Comparison of ENCODE assay signal across 18 cellular contexts in genomic region chr15:51085764-51086163, GRCh38. TPM values are rescaled to one million over a fixed set of nuclear protein-coding genes. Genes with fewer than 3 reads are reported as not detected.
DNase-seq lines count a peak whose midpoint lies in the region; TF ChIP-seq lines count a peak whose summit lies in the region.
"Had no signal": no experiment of that assay in that cellular context is flagged by ENCODE, and none has a peak within 500 bp of the region (broad histone marks: within the 10 kb centered on the region; RNA-seq: fewer than 3 reads in every experiment).

No MANE protein-coding gene starts in this region.

- no peak overlapping the region for H3K9ac ChIP-seq in neural progenitor cell
- H3K9ac ChIP-seq: BLaER1 treated with 17β-estradiol and CSF1 and Interleukin-3, amounts not matched to agents 10 nM and 100 nM had no signal

- no peak overlapping the region for H3K4me3 Mint-ChIP-seq in neural progenitor cell
- H3K4me3 Mint-ChIP-seq: CD4-positive, alpha-beta memory T cell had no signal

- H3K4me1 Mint-ChIP-seq in neural progenitor cell = peaks cover 4% of the 10 kb centered on the region
- H3K4me1 Mint-ChIP-seq: CD4-positive, alpha-beta memory T cell had no signal

- no peak overlapping the region for H3K4me2 ChIP-seq in neural progenitor cell
- H3K4me2 ChIP-seq: BLaER1 treated with 17β-estradiol and CSF1 and Interleukin-3, amounts not matched to agents 10 nM and 100 nM had no signal

- TF ChIP-seq POLR2A in uterus (IDR thresholded peaks at IDR 0.05) = no peak

- H3K4me3 ChIP-seq in choroid plexus epithelial cell (ENCODE audit: low read depth, low read length) (no peak overlapping the region), fibroblast of mammary gland (ENCODE audit: control insufficient read depth, low read depth, low read length) (no peak overlapping the region), uterus (no peak overlapping the region), neural progenitor cell (no peak overlapping the region)
- H3K4me3 ChIP-seq: BLaER1 treated with 17β-estradiol and CSF1 and Interleukin-3, amounts not matched to agents 10 nM and 100 nM had no signal

- no peak for TF ChIP-seq CTCF in choroid plexus epithelial cell (conservative IDR thresholded peaks at IDR 0.05; ENCODE audit: low read depth, low read length)
- no peak for TF ChIP-seq CTCF in fibroblast of mammary gland (conservative IDR thresholded peaks at IDR 0.05; ENCODE audit: control insufficient read depth, insufficient read depth, low read depth, low read length)
- TF ChIP-seq CTCF in uterus (IDR thresholded peaks at IDR 0.05) = no peak
- TF ChIP-seq CTCF in neural progenitor cell (IDR thresholded peaks at IDR 0.05) = no peak
- TF ChIP-seq CTCF in GM13976 (IDR thresholded peaks at IDR 0.05; ENCODE audit: borderline replicate concordance, control extremely low read depth, extremely low read depth, insufficient read depth, missing control alignments) = no peak

- intact Hi-C loops in uterus (cut with DNase I; ENCODE audit: low total_unique reads) = no loop called here

- H4K20me1 ChIP-seq in neural progenitor cell (ENCODE audit: low read depth) = peaks cover 2% of the 10 kb centered on the region
- H4K20me1 ChIP-seq: BLaER1 treated with 17β-estradiol and CSF1 and Interleukin-3, amounts not matched to agents 10 nM and 100 nM had no signal

- no peak overlapping the region for H2AFZ ChIP-seq in neural progenitor cell (replicated peaks)

- no peaks in the 10 kb centered on the region for H3K36me3 ChIP-seq in uterus
- H3K36me3 ChIP-seq in neural progenitor cell = no peaks in the 10 kb centered on the region
- H3K36me3 ChIP-seq: BLaER1 treated with 17β-estradiol and CSF1 and Interleukin-3, amounts not matched to agents 10 nM and 100 nM had no signal

- H3K27ac ChIP-seq in uterus (peak overlapping the region; percentile 74 to 98), neural progenitor cell (no peak overlapping the region)
- H3K27ac ChIP-seq: BLaER1 treated with 17β-estradiol and CSF1 and Interleukin-3, amounts not matched to agents 10 nM and 100 nM had no signal

- peak; percentile 41 for DNase-seq in amniotic epithelial cell (ENCODE audit: low read depth)
- peak; percentile 65 for DNase-seq in choroid plexus epithelial cell (ENCODE audit: low read depth)
- DNase-seq in fibroblast of mammary gland (ENCODE audit: low read depth) = peak; percentile 54
- no peak for DNase-seq in uterus
- DNase-seq in neural progenitor cell (ENCODE audit: low spot score) = no peak
- DNase-seq in GM13976 (ENCODE audit: low spot score) = no peak
- no peak for DNase-seq in putamen (ENCODE audit: low spot score)
- DNase-seq: Caco-2; CD4-positive, alpha-beta memory T cell; DMS 273 treated with DMSO at 0.1 percent for 48 hours; MV-4-11; NCI-H1105 treated with DMSO at 0.1 percent for 48 hours; NCI-H2081; NCI-H2171 treated with DMSO at 0.1 percent for 48 hours; NCI-H524 treated with DMSO at 0.1 percent for 48 hours; NCI-H82 had no signal

- H3K79me2 ChIP-seq in neural progenitor cell (ENCODE audit: low read depth) = no peaks in the 10 kb centered on the region

- H3K9me3 Mint-ChIP-seq in neural progenitor cell = no peaks in the 10 kb centered on the region

- H3K4me1 ChIP-seq in uterus (peaks cover 4 to 5% of the 10 kb centered on the region in 2 donors), neural progenitor cell (no peaks in the 10 kb centered on the region)
- H3K4me1 ChIP-seq: Caco-2 had no signal

- peaks cover 12% of the 10 kb centered on the region for H3K27me3 Mint-ChIP-seq in neural progenitor cell (ENCODE audit: insufficient read depth, low read depth)

- H3F3A ChIP-seq in neural progenitor cell (ENCODE audit: low read depth) = no peaks in the 10 kb centered on the region

- no peaks in the 10 kb centered on the region for H3K36me3 Mint-ChIP-seq in neural progenitor cell
- H3K36me3 Mint-ChIP-seq: CD4-positive, alpha-beta memory T cell had no signal

- in situ Hi-C loops in GM13976 (cut with MboI; ENCODE audit: low sequenced_read_pairs, unreplicated experiment) = no loop called here

- H3K27ac Mint-ChIP-seq in neural progenitor cell = no peak overlapping the region
- H3K27ac Mint-ChIP-seq: CD4-positive, alpha-beta memory T cell had no signal

- H3K9me3 ChIP-seq in uterus (no peaks in the 10 kb centered on the region), neural progenitor cell (ENCODE audit: low read depth) (no peaks in the 10 kb centered on the region)
- H3K9me3 ChIP-seq: BLaER1 treated with 17β-estradiol and CSF1 and Interleukin-3, amounts not matched to agents 10 nM and 100 nM; Caco-2 had no signal

- H3K27me3 ChIP-seq in uterus = no peaks in the 10 kb centered on the region
- H3K27me3 ChIP-seq in neural progenitor cell = peaks cover 19% of the 10 kb centered on the region

RNA-seq across cellular contexts. Expression of gene TNFAIP8L3, which starts 8.9 kb away (rescaled TPM):
- total RNA-seq in uterus = 100 to 1,000 TPM in 1 of 4 donors, 10 to 100 TPM in 3; 20.0 to 173 (median 43.2) TPM
- total RNA-seq in neural progenitor cell (ENCODE audit: low replicate concordance) = not detected in 2 replicates
- total RNA-seq: Caco-2; CD4-positive, alpha-beta memory T cell; G401 had no signal

Comparison
In these comparisons a context has a peak if more than half of its experiments do, and no peak if none do; other contexts are left out.
1. DNase-seq: peak in amniotic epithelial cell (single experiment), choroid plexus epithelial cell (single experiment) and fibroblast of mammary gland (single experiment); none in uterus (0 of 2), neural progenitor cell (single experiment), GM13976 (single experiment) and putamen (single experiment).
2. RNA of gene TNFAIP8L3, which starts 8.9 kb away (total RNA-seq): 20.0 to 173 TPM in uterus; not detected in neural progenitor cell; every median in the first group is over 10 times any median in the second.